In genomic region chr15:49895337-49896223, GRCh38 we compare ENCODE assay signal across 16 cellular contexts.
A peak's percentile ranks its signal among the peaks of the same experiment; 100 is the strongest.
DNase-seq lines count a peak whose midpoint lies in the region; ATAC-seq and TF ChIP-seq lines count a peak whose summit lies in the region.
"Had no signal": no experiment of that assay in that cellular context is flagged by ENCODE, and none has a peak within 500 bp of the region (broad histone marks: within the 10 kb centered on the region; RNA-seq: fewer than 3 reads in every experiment).

No MANE protein-coding gene starts in this region.

- TF ChIP-seq CTCF in AG10803 (conservative IDR thresholded peaks at IDR 0.05; ENCODE audit: low read length): no peak
- no peak for TF ChIP-seq CTCF in WTC11 (IDR thresholded peaks at IDR 0.05)
- TF ChIP-seq CTCF in neural progenitor cell (IDR thresholded peaks at IDR 0.05): no peak
- TF ChIP-seq CTCF in mucosa of descending colon (IDR thresholded peaks at IDR 0.05): no peak

- H3K27ac Mint-ChIP-seq in WTC11 (peak overlapping the region; percentile 87), neural progenitor cell (no peak overlapping the region)

- H3K4me3 ChIP-seq in AG10803 (ENCODE audit: low read length) (no peak overlapping the region), neural progenitor cell (no peak overlapping the region), mucosa of descending colon (no peak overlapping the region)
- H3K4me3 ChIP-seq: skin epidermis had no signal

- H3K79me2 ChIP-seq in neural progenitor cell (ENCODE audit: low read depth): no peaks in the 10 kb centered on the region

- no peaks in the 10 kb centered on the region for H3K9me3 Mint-ChIP-seq in WTC11
- no peaks in the 10 kb centered on the region for H3K9me3 Mint-ChIP-seq in neural progenitor cell

- H3K9me3 ChIP-seq in neural progenitor cell (ENCODE audit: low read depth) (no peaks in the 10 kb centered on the region), mucosa of descending colon (no peaks in the 10 kb centered on the region)

- H3K27me3 ChIP-seq in neural progenitor cell: no peaks in the 10 kb centered on the region

- H3K4me2 ChIP-seq in neural progenitor cell: peak overlapping the region; percentile 50

- POLR2A ChIA-PET in WTC11 (lab: Charles Lee): no interaction called here

- CTCF ChIA-PET in WTC11 (lab: Charles Lee): interaction anchor here (1.2 to 2.0 kb wide), 4 partner anchors 19 to 221 kb away, joined by 3 to 6 read pairs (median 4); no protein-coding TSS in a partner anchor

- H3F3A ChIP-seq in neural progenitor cell (ENCODE audit: low read depth): peaks cover 6% of the 10 kb centered on the region

- no peaks in the 10 kb centered on the region for H3K36me3 Mint-ChIP-seq in WTC11
- H3K36me3 Mint-ChIP-seq in neural progenitor cell: no peaks in the 10 kb centered on the region

- peaks cover 40% of the 10 kb centered on the region for H3K4me1 Mint-ChIP-seq in WTC11
- peaks cover 15% of the 10 kb centered on the region for H3K4me1 Mint-ChIP-seq in neural progenitor cell

- intact Hi-C loops in mucosa of descending colon (cut with DNase I, micrococcal nuclease): no loop called here

- H3K4me3 Mint-ChIP-seq in WTC11 (peak overlapping the region; percentile 28), neural progenitor cell (no peak overlapping the region)

- peak overlapping the region; percentile 61 for H2AFZ ChIP-seq in neural progenitor cell (replicated peaks)

- ATAC-seq in WTC11 (peak; percentile 82), mucosa of descending colon (no peak)
- ATAC-seq: HepG2 had no signal

- peak; percentile 88 for DNase-seq in AG10803 (ENCODE audit: low read depth)
- DNase-seq in WTC11 (ENCODE audit: low spot score): no peak
- DNase-seq in globus pallidus (ENCODE audit: low spot score): peak; percentile 77
- peak; percentile 81 for DNase-seq in neural progenitor cell (ENCODE audit: low spot score)
- DNase-seq in NCI-H2081 treated with DMSO at 0.1 percent for 48 hours (lab: John Stamatoyannopoulos, UW): no peak
- DNase-seq in activated CD8-positive, alpha-beta memory T cell treated with anti-CD3 and anti-CD28 coated beads, Interleukin-2, amount 50 U/mL, for 4 hours: no peak
- DNase-seq in mucosa of descending colon: no peak
- no peak for DNase-seq in H4 (ENCODE audit: low spot score)
- DNase-seq: activated naive CD4-positive, alpha-beta T cell treated with anti-CD3 and anti-CD28 coated beads, Interleukin-2, amount 50 U/mL, for 16 hours; DMS53; glutamatergic neuron; NCI-H1092 treated with DMSO at 0.1 percent for 48 hours; T1000 had no signal

- H3K36me3 ChIP-seq in neural progenitor cell (no peaks in the 10 kb centered on the region), mucosa of descending colon (ENCODE audit: low read depth) (no peaks in the 10 kb centered on the region)

- H3K4me1 ChIP-seq in neural progenitor cell (peaks cover 60% of the 10 kb centered on the region), mucosa of descending colon (ENCODE audit: low read depth) (no peaks in the 10 kb centered on the region)

- H3K27me3 Mint-ChIP-seq in WTC11 (ENCODE audit: low read depth) (no peaks in the 10 kb centered on the region), neural progenitor cell (ENCODE audit: insufficient read depth, low read depth) (peaks cover 7% of the 10 kb centered on the region)

- H4K20me1 ChIP-seq in neural progenitor cell (ENCODE audit: low read depth): no peaks in the 10 kb centered on the region

- H3K9ac ChIP-seq in neural progenitor cell: no peak overlapping the region

- H3K27ac ChIP-seq in neural progenitor cell: peak overlapping the region; percentile 93
- H3K27ac ChIP-seq: RWPE1 had no signal

TF ChIP-seq in WTC11, 78 proteins besides CTCF, POLR2A, EP300 and RAD21 (continues in another document):
- TF ChIP-seq ATF3 (CRISPR knock-in tag; conservative IDR thresholded peaks at IDR 0.05) (no peak), ZNF317 (CRISPR knock-in tag; IDR thresholded peaks at IDR 0.05; ENCODE audit: borderline replicate concordance, low read depth) (no peak), USF1 (CRISPR knock-in tag; IDR thresholded peaks at IDR 0.05) (no peak), OVOL2 (CRISPR knock-in tag; IDR thresholded peaks at IDR 0.05; ENCODE audit: borderline replicate concordance) (no peak), ZNF138 (CRISPR knock-in tag; conservative IDR thresholded peaks at IDR 0.05) (no peak), MYBL2 (CRISPR knock-in tag; IDR thresholded peaks at IDR 0.05) (no peak)
- TF ChIP-seq, protein P1, sequence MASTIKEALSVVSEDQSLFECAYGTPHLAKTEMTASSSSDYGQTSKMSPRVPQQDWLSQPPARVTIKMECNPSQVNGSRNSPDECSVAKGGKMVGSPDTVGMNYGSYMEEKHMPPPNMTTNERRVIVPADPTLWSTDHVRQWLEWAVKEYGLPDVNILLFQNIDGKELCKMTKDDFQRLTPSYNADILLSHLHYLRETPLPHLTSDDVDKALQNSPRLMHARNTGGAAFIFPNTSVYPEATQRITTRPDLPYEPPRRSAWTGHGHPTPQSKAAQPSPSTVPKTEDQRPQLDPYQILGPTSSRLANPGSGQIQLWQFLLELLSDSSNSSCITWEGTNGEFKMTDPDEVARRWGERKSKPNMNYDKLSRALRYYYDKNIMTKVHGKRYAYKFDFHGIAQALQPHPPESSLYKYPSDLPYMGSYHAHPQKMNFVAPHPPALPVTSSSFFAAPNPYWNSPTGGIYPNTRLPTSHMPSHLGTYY (CRISPR knock-in tag; IDR thresholded peaks at IDR 0.05): no peak
- TF ChIP-seq, protein P2, sequence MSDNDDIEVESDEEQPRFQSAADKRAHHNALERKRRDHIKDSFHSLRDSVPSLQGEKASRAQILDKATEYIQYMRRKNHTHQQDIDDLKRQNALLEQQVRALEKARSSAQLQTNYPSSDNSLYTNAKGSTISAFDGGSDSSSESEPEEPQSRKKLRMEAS (CRISPR knock-in tag; IDR thresholded peaks at IDR 0.05): no peak
- TF ChIP-seq, protein P3, sequence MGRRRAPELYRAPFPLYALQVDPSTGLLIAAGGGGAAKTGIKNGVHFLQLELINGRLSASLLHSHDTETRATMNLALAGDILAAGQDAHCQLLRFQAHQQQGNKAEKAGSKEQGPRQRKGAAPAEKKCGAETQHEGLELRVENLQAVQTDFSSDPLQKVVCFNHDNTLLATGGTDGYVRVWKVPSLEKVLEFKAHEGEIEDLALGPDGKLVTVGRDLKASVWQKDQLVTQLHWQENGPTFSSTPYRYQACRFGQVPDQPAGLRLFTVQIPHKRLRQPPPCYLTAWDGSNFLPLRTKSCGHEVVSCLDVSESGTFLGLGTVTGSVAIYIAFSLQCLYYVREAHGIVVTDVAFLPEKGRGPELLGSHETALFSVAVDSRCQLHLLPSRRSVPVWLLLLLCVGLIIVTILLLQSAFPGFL (CRISPR knock-in tag; IDR thresholded peaks at IDR 0.05; ENCODE audit: borderline replicate concordance): no peak
- TF ChIP-seq, protein P4, sequence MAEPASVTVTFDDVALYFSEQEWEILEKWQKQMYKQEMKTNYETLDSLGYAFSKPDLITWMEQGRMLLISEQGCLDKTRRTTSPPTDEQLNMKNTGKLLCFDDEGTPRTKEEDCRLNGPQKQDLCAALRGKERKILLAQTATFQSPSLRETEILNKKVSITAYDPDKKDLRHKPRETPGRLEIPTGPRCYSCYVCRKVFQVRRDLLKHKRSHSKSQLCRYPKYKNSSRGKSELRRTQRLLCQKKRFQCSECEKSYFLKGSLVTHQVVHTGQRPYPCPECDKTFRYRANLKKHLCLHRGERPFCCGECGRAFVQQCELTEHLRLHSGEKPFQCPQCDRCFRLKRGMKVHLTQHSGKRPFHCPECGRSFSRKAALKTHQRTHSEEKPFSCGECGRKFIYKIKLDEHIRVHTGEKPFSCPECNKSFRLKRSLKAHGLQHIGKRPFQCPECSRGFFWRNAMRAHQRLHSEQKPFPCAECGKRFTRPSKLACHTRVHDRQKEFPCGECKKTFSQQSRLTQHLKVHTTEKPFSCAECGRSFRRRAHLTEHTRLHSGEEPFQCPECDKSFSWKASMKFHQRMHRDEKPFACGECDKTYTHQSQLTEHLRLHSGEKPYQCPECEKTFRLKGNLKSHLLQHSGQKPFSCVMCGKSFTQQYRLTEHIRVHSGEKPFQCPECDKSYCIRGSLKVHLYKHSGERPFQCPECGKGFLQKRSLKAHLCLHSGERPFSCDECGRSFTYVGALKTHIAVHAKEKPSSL (CRISPR knock-in tag; conservative IDR thresholded peaks at IDR 0.05): no peak
- TF ChIP-seq, protein P5, sequence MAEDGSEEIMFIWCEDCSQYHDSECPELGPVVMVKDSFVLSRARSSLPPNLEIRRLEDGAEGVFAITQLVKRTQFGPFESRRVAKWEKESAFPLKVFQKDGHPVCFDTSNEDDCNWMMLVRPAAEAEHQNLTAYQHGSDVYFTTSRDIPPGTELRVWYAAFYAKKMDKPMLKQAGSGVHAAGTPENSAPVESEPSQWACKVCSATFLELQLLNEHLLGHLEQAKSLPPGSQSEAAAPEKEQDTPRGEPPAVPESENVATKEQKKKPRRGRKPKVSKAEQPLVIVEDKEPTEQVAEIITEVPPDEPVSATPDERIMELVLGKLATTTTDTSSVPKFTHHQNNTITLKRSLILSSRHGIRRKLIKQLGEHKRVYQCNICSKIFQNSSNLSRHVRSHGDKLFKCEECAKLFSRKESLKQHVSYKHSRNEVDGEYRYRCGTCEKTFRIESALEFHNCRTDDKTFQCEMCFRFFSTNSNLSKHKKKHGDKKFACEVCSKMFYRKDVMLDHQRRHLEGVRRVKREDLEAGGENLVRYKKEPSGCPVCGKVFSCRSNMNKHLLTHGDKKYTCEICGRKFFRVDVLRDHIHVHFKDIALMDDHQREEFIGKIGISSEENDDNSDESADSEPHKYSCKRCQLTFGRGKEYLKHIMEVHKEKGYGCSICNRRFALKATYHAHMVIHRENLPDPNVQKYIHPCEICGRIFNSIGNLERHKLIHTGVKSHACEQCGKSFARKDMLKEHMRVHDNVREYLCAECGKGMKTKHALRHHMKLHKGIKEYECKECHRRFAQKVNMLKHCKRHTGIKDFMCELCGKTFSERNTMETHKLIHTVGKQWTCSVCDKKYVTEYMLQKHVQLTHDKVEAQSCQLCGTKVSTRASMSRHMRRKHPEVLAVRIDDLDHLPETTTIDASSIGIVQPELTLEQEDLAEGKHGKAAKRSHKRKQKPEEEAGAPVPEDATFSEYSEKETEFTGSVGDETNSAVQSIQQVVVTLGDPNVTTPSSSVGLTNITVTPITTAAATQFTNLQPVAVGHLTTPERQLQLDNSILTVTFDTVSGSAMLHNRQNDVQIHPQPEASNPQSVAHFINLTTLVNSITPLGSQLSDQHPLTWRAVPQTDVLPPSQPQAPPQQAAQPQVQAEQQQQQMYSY (CRISPR knock-in tag; IDR thresholded peaks at IDR 0.05): no peak

Comparison
In these comparisons a context has a peak if more than half of its experiments do, and no peak if none do; other contexts are left out.
1. DNase-seq: peak in AG10803 (single experiment), globus pallidus (single experiment) and neural progenitor cell (single experiment); none in WTC11 (single experiment), NCI-H2081 treated with DMSO at 0.1 percent for 48 hours (single experiment), activated CD8-positive, alpha-beta memory T cell treated with anti-CD3 and anti-CD28 coated beads, Interleukin-2, amount 50 U/mL, for 4 hours (single experiment), mucosa of descending colon (0 of 3) and H4 (single experiment).